In the genomic region with DNA sequence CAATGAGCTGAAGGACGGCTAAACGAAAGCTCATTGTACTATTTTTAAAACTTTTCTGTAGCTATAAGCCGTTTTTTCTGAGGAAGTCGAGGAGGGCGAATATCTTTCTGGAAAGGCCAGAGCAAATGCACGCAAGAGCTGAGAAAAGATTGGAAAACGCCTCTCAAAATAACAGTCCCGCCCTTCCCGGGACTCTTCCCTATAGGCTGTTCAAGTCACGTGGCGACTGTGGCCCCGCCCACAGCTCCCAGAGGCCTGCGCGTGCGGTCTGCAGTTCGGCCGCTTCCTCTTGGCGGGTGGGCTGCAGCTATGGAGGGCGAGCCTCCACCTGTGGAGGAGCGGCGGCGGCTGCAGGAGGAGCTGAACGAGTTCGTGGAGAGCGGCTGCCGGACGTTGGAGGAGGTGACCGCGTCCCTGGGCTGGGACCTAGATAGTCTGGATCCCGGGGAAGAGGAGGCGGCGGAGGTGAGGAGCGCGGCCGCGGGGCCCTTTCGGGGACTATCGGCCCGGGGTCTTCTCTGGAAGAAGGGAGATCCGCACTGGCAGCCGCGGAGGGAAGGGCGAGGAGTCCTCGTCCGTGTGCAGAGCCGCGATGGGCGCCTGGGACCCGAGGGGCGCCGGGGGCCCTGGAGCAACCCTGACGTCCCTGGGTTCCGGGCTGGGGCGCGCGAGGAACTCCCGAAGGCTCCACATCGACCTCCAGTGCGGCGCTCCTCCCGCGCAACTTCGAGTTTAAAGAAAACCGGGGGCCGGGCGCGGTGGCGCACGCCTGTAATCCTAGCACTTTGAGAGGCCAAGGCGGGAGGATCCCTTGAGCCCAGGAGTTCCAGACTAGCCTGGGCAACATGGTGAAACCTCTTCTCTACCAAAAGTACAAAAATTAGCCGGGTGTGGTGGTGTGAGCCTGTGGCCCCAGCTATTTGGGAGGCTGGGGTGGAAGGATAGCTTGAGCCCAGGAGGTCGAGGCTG, we compare ENCODE assay signal across 1 cellular context.
TF ChIP-seq lines count a peak whose summit lies in the region.

A gene with protein sequence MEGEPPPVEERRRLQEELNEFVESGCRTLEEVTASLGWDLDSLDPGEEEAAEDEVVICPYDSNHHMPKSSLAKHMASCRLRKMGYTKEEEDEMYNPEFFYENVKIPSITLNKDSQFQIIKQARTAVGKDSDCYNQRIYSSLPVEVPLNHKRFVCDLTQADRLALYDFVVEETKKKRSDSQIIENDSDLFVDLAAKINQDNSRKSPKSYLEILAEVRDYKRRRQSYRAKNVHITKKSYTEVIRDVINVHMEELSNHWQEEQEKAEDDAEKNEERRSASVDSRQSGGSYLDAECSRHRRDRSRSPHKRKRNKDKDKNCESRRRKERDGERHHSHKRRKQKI (plus strand): TSS at position 250 of the 969 bp plus-strand sequence. CDS start 60 bp downstream, at position 310.

TF ChIP-seq in HepG2, 621 proteins besides CTCF, POLR2A, EP300 and RAD21 (continued from another document and continues in another):
- TF ChIP-seq, protein P1, sequence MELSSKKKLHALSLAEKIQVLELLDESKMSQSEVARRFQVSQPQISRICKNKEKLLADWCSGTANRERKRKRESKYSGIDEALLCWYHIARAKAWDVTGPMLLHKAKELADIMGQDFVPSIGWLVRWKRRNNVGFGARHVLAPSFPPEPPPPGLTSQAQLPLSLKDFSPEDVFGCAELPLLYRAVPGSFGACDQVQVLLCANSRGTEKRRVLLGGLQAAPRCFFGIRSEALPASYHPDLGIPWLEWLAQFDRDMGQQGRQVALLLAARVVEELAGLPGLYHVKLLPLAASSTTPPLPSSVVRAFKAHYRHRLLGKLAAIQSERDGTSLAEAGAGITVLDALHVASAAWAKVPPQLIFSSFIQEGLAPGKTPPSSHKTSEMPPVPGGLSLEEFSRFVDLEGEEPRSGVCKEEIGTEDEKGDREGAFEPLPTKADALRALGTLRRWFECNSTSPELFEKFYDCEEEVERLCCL (CRISPR knock-in tag; IDR thresholded peaks at IDR 0.05; ENCODE audit: borderline replicate concordance) = no peak
- TF ChIP-seq ZNF550 (CRISPR knock-in tag; IDR thresholded peaks at IDR 0.05; ENCODE audit: borderline replicate concordance) = no peak
- 0 out of 2 replicates have a peak, but pooled peaks have one; percentile 52 for TF ChIP-seq FLYWCH1 (CRISPR knock-in tag; IDR thresholded peaks at IDR 0.05)
- no peak; the same call in 1 of the 2 replicates for TF ChIP-seq NKX3-1 (CRISPR knock-in tag; IDR thresholded peaks at IDR 0.05)
- no peak for TF ChIP-seq SMARCC2 (IDR thresholded peaks at IDR 0.05)
- no peak for TF ChIP-seq NFE2 (CRISPR knock-in tag; IDR thresholded peaks at IDR 0.05)
- TF ChIP-seq SPEN (CRISPR knock-in tag; IDR thresholded peaks at IDR 0.05; ENCODE audit: low read depth) = peak; percentile 95
- TF ChIP-seq YEATS4 (CRISPR knock-in tag; IDR thresholded peaks at IDR 0.05; ENCODE audit: borderline replicate concordance) = no peak; the same call in 1 of the 2 replicates
- TF ChIP-seq, protein P2, sequence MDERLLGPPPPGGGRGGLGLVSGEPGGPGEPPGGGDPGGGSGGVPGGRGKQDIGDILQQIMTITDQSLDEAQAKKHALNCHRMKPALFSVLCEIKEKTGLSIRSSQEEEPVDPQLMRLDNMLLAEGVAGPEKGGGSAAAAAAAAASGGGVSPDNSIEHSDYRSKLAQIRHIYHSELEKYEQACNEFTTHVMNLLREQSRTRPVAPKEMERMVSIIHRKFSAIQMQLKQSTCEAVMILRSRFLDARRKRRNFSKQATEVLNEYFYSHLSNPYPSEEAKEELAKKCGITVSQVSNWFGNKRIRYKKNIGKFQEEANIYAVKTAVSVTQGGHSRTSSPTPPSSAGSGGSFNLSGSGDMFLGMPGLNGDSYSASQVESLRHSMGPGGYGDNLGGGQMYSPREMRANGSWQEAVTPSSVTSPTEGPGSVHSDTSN (CRISPR knock-in tag; IDR thresholded peaks at IDR 0.05) = no peak
- TF ChIP-seq ZNF766 (CRISPR knock-in tag; IDR thresholded peaks at IDR 0.05; ENCODE audit: borderline replicate concordance) = no peak
- TF ChIP-seq, protein P3, sequence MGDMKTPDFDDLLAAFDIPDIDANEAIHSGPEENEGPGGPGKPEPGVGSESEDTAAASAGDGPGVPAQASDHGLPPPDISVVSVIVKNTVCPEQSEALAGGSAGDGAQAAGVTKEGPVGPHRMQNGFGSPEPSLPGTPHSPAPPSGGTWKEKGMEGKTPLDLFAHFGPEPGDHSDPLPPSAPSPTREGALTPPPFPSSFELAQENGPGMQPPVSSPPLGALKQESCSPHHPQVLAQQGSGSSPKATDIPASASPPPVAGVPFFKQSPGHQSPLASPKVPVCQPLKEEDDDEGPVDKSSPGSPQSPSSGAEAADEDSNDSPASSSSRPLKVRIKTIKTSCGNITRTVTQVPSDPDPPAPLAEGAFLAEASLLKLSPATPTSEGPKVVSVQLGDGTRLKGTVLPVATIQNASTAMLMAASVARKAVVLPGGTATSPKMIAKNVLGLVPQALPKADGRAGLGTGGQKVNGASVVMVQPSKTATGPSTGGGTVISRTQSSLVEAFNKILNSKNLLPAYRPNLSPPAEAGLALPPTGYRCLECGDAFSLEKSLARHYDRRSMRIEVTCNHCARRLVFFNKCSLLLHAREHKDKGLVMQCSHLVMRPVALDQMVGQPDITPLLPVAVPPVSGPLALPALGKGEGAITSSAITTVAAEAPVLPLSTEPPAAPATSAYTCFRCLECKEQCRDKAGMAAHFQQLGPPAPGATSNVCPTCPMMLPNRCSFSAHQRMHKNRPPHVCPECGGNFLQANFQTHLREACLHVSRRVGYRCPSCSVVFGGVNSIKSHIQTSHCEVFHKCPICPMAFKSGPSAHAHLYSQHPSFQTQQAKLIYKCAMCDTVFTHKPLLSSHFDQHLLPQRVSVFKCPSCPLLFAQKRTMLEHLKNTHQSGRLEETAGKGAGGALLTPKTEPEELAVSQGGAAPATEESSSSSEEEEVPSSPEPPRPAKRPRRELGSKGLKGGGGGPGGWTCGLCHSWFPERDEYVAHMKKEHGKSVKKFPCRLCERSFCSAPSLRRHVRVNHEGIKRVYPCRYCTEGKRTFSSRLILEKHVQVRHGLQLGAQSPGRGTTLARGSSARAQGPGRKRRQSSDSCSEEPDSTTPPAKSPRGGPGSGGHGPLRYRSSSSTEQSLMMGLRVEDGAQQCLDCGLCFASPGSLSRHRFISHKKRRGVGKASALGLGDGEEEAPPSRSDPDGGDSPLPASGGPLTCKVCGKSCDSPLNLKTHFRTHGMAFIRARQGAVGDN (CRISPR knock-in tag; IDR thresholded peaks at IDR 0.05) = peak; percentile 94
- TF ChIP-seq ZNF782 (CRISPR knock-in tag; IDR thresholded peaks at IDR 0.05; ENCODE audit: borderline replicate concordance) = peak; percentile 98
- TF ChIP-seq, protein P4, sequence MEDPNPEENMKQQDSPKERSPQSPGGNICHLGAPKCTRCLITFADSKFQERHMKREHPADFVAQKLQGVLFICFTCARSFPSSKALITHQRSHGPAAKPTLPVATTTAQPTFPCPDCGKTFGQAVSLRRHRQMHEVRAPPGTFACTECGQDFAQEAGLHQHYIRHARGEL (CRISPR knock-in tag; IDR thresholded peaks at IDR 0.05) = no peak
- TF ChIP-seq YEATS2 (CRISPR knock-in tag; IDR thresholded peaks at IDR 0.05; ENCODE audit: borderline replicate concordance) = peak; percentile 92; the same call in 1 of the 2 replicates
- peak; percentile 69; the same call in 1 of the 2 replicates for TF ChIP-seq ZNF768 (CRISPR knock-in tag; IDR thresholded peaks at IDR 0.05)
- peak; percentile 96 for TF ChIP-seq KMT2B (CRISPR knock-in tag; IDR thresholded peaks at IDR 0.05)
- TF ChIP-seq ZNF841 (CRISPR knock-in tag; IDR thresholded peaks at IDR 0.05; ENCODE audit: borderline replicate concordance) = no peak
- no peak for TF ChIP-seq HMG20B (CRISPR knock-in tag; conservative IDR thresholded peaks at IDR 0.05)
- no peak for TF ChIP-seq ZNF570 (CRISPR knock-in tag; IDR thresholded peaks at IDR 0.05; ENCODE audit: borderline replicate concordance)
- TF ChIP-seq ZNF430 (CRISPR knock-in tag; IDR thresholded peaks at IDR 0.05) = peak; percentile 32
- TF ChIP-seq ZNF563 (CRISPR knock-in tag; IDR thresholded peaks at IDR 0.05) = peak; percentile 89
- TF ChIP-seq ZNF501 (CRISPR knock-in tag; IDR thresholded peaks at IDR 0.05) = peak; percentile 92
- peak; percentile 54 for TF ChIP-seq MED13 (CRISPR knock-in tag; IDR thresholded peaks at IDR 0.05)
- peak; percentile 81; the same call in 1 of the 2 replicates for TF ChIP-seq ZNF124 (CRISPR knock-in tag; IDR thresholded peaks at IDR 0.05)
- TF ChIP-seq, protein P5, sequence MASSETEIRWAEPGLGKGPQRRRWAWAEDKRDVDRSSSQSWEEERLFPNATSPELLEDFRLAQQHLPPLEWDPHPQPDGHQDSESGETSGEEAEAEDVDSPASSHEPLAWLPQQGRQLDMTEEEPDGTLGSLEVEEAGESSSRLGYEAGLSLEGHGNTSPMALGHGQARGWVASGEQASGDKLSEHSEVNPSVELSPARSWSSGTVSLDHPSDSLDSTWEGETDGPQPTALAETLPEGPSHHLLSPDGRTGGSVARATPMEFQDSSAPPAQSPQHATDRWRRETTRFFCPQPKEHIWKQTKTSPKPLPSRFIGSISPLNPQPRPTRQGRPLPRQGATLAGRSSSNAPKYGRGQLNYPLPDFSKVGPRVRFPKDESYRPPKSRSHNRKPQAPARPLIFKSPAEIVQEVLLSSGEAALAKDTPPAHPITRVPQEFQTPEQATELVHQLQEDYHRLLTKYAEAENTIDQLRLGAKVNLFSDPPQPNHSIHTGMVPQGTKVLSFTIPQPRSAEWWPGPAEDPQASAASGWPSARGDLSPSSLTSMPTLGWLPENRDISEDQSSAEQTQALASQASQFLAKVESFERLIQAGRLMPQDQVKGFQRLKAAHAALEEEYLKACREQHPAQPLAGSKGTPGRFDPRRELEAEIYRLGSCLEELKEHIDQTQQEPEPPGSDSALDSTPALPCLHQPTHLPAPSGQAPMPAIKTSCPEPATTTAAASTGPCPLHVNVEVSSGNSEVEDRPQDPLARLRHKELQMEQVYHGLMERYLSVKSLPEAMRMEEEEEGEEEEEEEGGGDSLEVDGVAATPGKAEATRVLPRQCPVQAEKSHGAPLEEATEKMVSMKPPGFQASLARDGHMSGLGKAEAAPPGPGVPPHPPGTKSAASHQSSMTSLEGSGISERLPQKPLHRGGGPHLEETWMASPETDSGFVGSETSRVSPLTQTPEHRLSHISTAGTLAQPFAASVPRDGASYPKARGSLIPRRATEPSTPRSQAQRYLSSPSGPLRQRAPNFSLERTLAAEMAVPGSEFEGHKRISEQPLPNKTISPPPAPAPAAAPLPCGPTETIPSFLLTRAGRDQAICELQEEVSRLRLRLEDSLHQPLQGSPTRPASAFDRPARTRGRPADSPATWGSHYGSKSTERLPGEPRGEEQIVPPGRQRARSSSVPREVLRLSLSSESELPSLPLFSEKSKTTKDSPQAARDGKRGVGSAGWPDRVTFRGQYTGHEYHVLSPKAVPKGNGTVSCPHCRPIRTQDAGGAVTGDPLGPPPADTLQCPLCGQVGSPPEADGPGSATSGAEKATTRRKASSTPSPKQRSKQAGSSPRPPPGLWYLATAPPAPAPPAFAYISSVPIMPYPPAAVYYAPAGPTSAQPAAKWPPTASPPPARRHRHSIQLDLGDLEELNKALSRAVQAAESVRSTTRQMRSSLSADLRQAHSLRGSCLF (CRISPR knock-in tag; IDR thresholded peaks at IDR 0.05; ENCODE audit: borderline replicate concordance) = no peak
- TF ChIP-seq, protein P6, sequence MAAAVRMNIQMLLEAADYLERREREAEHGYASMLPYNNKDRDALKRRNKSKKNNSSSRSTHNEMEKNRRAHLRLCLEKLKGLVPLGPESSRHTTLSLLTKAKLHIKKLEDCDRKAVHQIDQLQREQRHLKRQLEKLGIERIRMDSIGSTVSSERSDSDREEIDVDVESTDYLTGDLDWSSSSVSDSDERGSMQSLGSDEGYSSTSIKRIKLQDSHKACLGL (CRISPR knock-in tag; IDR thresholded peaks at IDR 0.05) = peak; percentile 69; the same call in 1 of the 2 replicates
- no peak for TF ChIP-seq ZNF552 (CRISPR knock-in tag; IDR thresholded peaks at IDR 0.05; ENCODE audit: borderline replicate concordance)
- TF ChIP-seq STAG1 (CRISPR knock-in tag; IDR thresholded peaks at IDR 0.05) = peak; percentile 22
- TF ChIP-seq, protein P7, sequence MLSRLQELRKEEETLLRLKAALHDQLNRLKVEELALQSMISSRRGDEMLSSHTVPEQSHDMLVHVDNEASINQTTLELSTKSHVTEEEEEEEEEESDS (CRISPR knock-in tag; IDR thresholded peaks at IDR 0.05; ENCODE audit: borderline replicate concordance) = no peak
- peak; percentile 27; the same call in 1 of the 2 replicates for TF ChIP-seq ZNF674 (CRISPR knock-in tag; IDR thresholded peaks at IDR 0.05; ENCODE audit: low read depth)
- no peak for TF ChIP-seq IKZF1 (IDR thresholded peaks at IDR 0.05)
- TF ChIP-seq ZNF709 (CRISPR knock-in tag; IDR thresholded peaks at IDR 0.05) = peak; percentile 93; the same call in 1 of the 2 replicates
- TF ChIP-seq EEA1 (CRISPR knock-in tag; IDR thresholded peaks at IDR 0.05; ENCODE audit: borderline replicate concordance) = peak; percentile 96; the same call in 1 of the 2 replicates
- TF ChIP-seq ZBTB7B (CRISPR knock-in tag; IDR thresholded peaks at IDR 0.05) = peak; percentile 96
- peak; percentile 86 for TF ChIP-seq ZBTB3 (CRISPR knock-in tag; IDR thresholded peaks at IDR 0.05; ENCODE audit: borderline replicate concordance, low read depth)
- TF ChIP-seq, protein P8, sequence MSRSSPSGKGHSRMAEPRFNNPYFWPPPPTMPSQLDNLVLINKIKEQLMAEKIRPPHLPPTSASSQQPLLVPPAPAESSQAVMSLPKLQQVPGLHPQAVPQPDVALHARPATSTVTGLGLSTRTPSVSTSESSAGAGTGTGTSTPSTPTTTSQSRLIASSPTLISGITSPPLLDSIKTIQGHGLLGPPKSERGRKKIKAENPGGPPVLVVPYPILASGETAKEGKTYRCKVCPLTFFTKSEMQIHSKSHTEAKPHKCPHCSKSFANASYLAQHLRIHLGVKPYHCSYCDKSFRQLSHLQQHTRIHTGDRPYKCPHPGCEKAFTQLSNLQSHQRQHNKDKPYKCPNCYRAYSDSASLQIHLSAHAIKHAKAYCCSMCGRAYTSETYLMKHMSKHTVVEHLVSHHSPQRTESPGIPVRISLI (CRISPR knock-in tag; IDR thresholded peaks at IDR 0.05; ENCODE audit: borderline replicate concordance) = 0 out of 2 replicates have a peak, but pooled peaks have one; percentile 19
- peak; percentile 59; the same call in 1 of the 2 replicates for TF ChIP-seq ZNF614 (CRISPR knock-in tag; IDR thresholded peaks at IDR 0.05; ENCODE audit: borderline replicate concordance)
- TF ChIP-seq ATM (IDR thresholded peaks at IDR 0.05; ENCODE audit: borderline replicate concordance) = no peak
- TF ChIP-seq ZNF777 (CRISPR knock-in tag; IDR thresholded peaks at IDR 0.05) = peak; percentile 57
